In the genomic region with DNA sequence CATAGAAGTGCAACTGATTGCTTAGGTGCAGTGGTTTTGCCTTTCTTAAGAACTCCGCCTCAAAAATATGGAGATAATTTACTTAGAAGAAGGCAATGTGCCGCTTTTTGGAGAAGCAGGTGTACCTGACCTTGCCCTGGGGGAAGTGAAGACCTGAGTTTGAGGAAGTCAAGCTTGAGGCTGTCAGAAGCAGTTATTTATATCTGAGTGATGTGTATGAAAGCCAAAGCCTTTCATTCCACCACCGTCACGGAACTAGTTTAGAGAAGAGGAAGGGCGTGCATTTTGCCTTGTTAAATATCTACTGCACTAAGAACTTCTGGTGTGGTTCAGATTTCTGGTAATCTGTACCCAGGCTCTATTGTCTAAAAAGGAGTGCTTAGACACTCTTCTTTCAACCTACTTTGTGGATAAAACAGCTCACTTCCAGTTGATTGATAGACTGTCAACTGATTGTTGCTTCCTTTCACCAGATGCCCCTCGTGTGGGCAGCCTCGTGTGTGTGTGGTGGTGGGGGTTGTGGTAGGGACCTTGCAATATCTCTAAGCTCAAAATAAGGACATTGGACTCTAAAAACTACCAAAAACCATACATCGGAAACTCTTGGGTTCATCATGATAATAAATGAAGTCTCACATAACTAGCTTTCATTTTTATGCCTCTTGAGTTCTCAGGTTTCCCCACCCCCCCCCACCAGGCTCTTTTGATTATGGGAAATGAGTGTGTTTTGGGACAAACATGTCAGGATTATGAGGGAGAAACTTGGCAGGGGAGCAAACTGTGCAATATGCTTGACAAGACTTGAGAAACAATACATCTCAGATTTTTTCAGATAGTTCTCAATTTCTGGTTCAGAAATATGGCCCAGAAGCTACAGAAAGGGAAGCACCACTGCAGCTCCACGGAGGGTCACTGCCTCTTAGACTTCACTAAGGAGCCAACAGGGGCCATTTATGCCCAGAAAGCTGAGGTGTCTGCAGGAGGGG, we compare ENCODE assay signal across 1 cellular context.
TF ChIP-seq lines count a peak whose summit lies in the region.

No MANE protein-coding gene starts in this region.

TF ChIP-seq in SK-N-SH, 30 proteins besides CTCF, POLR2A, EP300 and RAD21:
- TF ChIP-seq, protein P1, sequence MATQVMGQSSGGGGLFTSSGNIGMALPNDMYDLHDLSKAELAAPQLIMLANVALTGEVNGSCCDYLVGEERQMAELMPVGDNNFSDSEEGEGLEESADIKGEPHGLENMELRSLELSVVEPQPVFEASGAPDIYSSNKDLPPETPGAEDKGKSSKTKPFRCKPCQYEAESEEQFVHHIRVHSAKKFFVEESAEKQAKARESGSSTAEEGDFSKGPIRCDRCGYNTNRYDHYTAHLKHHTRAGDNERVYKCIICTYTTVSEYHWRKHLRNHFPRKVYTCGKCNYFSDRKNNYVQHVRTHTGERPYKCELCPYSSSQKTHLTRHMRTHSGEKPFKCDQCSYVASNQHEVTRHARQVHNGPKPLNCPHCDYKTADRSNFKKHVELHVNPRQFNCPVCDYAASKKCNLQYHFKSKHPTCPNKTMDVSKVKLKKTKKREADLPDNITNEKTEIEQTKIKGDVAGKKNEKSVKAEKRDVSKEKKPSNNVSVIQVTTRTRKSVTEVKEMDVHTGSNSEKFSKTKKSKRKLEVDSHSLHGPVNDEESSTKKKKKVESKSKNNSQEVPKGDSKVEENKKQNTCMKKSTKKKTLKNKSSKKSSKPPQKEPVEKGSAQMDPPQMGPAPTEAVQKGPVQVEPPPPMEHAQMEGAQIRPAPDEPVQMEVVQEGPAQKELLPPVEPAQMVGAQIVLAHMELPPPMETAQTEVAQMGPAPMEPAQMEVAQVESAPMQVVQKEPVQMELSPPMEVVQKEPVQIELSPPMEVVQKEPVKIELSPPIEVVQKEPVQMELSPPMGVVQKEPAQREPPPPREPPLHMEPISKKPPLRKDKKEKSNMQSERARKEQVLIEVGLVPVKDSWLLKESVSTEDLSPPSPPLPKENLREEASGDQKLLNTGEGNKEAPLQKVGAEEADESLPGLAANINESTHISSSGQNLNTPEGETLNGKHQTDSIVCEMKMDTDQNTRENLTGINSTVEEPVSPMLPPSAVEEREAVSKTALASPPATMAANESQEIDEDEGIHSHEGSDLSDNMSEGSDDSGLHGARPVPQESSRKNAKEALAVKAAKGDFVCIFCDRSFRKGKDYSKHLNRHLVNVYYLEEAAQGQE (IDR thresholded peaks at IDR 0.05; ENCODE audit: low read depth, low read length), result no peak
- TF ChIP-seq, protein P2, sequence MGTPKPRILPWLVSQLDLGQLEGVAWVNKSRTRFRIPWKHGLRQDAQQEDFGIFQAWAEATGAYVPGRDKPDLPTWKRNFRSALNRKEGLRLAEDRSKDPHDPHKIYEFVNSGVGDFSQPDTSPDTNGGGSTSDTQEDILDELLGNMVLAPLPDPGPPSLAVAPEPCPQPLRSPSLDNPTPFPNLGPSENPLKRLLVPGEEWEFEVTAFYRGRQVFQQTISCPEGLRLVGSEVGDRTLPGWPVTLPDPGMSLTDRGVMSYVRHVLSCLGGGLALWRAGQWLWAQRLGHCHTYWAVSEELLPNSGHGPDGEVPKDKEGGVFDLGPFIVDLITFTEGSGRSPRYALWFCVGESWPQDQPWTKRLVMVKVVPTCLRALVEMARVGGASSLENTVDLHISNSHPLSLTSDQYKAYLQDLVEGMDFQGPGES (IDR thresholded peaks at IDR 0.05; ENCODE audit: low read depth, low read length), result no peak
- TF ChIP-seq RXRA (IDR thresholded peaks at IDR 0.05; ENCODE audit: borderline replicate concordance, low read depth), result no peak
- no peak for TF ChIP-seq USF1 (IDR thresholded peaks at IDR 0.05; ENCODE audit: borderline replicate concordance, low read depth)
- TF ChIP-seq POLR2AphosphoS5 (IDR thresholded peaks at IDR 0.05; ENCODE audit: low read depth, low read length), result no peak
- no peak for TF ChIP-seq RCOR1 (IDR thresholded peaks at IDR 0.05; ENCODE audit: low read length)
- TF ChIP-seq MEF2A (IDR thresholded peaks at IDR 0.05; ENCODE audit: borderline replicate concordance, low read depth), result no peak
- no peak for TF ChIP-seq FOXM1 (IDR thresholded peaks at IDR 0.05; ENCODE audit: low read depth)
TF ChIP-seq in SK-N-SH: peak in this region for 0.
